In the genomic region with DNA sequence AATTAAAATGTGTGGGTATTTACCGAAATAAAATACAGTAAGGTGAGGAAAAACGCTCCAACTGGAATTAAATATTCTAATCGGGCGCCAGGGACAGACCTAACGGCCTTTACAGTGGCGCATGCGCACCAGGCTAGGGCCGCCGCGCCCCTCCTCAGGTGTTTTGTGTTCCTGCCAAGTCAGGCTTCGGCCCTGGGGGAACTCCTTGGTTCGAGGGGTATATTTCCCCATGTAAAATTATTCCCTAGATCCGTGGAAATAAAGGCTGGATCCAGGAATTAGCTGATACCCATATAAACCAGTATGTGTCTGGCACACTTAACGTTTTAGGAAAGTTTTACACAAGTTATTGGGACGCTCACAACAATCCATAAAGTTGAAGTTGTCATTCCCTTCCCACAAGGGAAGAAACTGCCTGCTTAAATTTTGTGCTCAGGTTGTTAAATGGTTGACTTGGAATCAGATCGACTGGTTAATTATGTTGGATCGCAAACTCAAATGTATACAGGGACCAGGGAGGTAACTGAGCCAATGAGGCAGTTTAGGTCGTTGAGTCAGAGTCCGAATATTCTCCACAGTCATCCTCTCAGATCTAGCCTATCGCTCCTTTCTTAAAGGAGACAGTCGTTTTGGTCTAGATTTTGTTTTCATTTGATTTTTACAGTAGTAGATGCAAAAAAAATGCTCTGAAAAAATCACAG, we compare ENCODE assay signal across 8 cellular contexts. TPM values are rescaled to one million over a fixed set of nuclear protein-coding genes. Genes with fewer than 3 reads are reported as not detected.
DNase-seq lines count a peak whose midpoint lies in the region; TF ChIP-seq lines count a peak whose summit lies in the region.

No MANE protein-coding gene starts in this region.

- peaks cover 25% of the 10 kb centered on the region for H3K4me1 Mint-ChIP-seq in activated naive CD4-positive, alpha-beta T cell treated with anti-CD3 and anti-CD28 coated beads, Interleukin-2, amount 50 U/mL, for 24 hours

- H3K27ac ChIP-seq in substantia nigra (ENCODE audit: low read depth, low read length, poor library complexity, severe bottlenecking): peak overlapping the region; percentile 98

- CTCF ChIA-PET in AG04449 (lab: Yijun Ruan, JAX): interaction anchor here (0.8 to 2.6 kb wide), 2 partner anchors 27 to 295 kb away, joined by 3 to 12 read pairs; no protein-coding TSS in a partner anchor

- peak overlapping the region; percentile 87 for H3K4me3 ChIP-seq in AG04449 (ENCODE audit: low read depth, low read length)

- no peak for TF ChIP-seq CTCF in AG04449 (IDR thresholded peaks at IDR 0.05; ENCODE audit: insufficient read depth, low read length, missing control alignments)

- H3K4me3 Mint-ChIP-seq in activated naive CD4-positive, alpha-beta T cell treated with anti-CD3 and anti-CD28 coated beads, Interleukin-2, amount 50 U/mL, for 24 hours: peak overlapping the region; percentile 100

- DNase-seq in AG04449 (ENCODE audit: low read depth, low spot score) (no peak), GM19240 (ENCODE audit: insufficient read length, low spot score) (peak; percentile 81), NAMALWA (ENCODE audit: low spot score) (peak; percentile 87), SKM-1 (lab: John Stamatoyannopoulos, UW; ENCODE audit: unreplicated experiment) (peak; percentile 35), globus pallidus (ENCODE audit: low spot score) (peak; percentile 65), occipital lobe (lab: John Stamatoyannopoulos, UW) (peak; percentile 21), substantia nigra (lab: John Stamatoyannopoulos, UW) (peak in 45 of 49 donors; percentile 2 to 77 (median 38))

- POLR2A ChIA-PET in AG04449 (lab: Yijun Ruan, JAX): no interaction called here

- H3K27ac Mint-ChIP-seq in activated naive CD4-positive, alpha-beta T cell treated with anti-CD3 and anti-CD28 coated beads, Interleukin-2, amount 50 U/mL, for 24 hours: peak overlapping the region; percentile 100

- peaks cover 8% of the 10 kb centered on the region for H3K36me3 Mint-ChIP-seq in activated naive CD4-positive, alpha-beta T cell treated with anti-CD3 and anti-CD28 coated beads, Interleukin-2, amount 50 U/mL, for 24 hours

- no peaks in the 10 kb centered on the region for H3K9me3 Mint-ChIP-seq in activated naive CD4-positive, alpha-beta T cell treated with anti-CD3 and anti-CD28 coated beads, Interleukin-2, amount 50 U/mL, for 24 hours

- H3K27me3 Mint-ChIP-seq in activated naive CD4-positive, alpha-beta T cell treated with anti-CD3 and anti-CD28 coated beads, Interleukin-2, amount 50 U/mL, for 24 hours: no peaks in the 10 kb centered on the region

RNA-seq across cellular contexts. Expression of a gene that starts 0.6 kb away (rescaled TPM):
- total RNA-seq in occipital lobe: 45.5 TPM

RNA-seq across cellular contexts. Expression of a gene that starts 46.0 kb away (rescaled TPM):
- 140 TPM for total RNA-seq in occipital lobe
